In genomic region chr11:43359432-43359818, GRCh38 we compare ENCODE assay signal across 8 cellular contexts. TPM values are rescaled to one million over a fixed set of nuclear protein-coding genes. Genes with fewer than 3 reads are reported as not detected.
DNase-seq lines count a peak whose midpoint lies in the region; ATAC-seq and TF ChIP-seq lines count a peak whose summit lies in the region.

No MANE protein-coding gene starts in this region.

- H3K4me3 ChIP-seq in OCI-LY7 (ENCODE audit: low read depth, low read length, poor library complexity, severe bottlenecking): peak overlapping the region; percentile 89
- H3K4me3 ChIP-seq in left lung: peak overlapping the region; percentile 88 to 98
- H3K4me3 ChIP-seq in subcutaneous abdominal adipose tissue (ENCODE audit: low read depth in 1 of 5, low read length in 5 of 5): peak overlapping the region; percentile 89 to 95 (median 92)

- peak overlapping the region; percentile 87 for H2AFZ ChIP-seq in OCI-LY7 (ENCODE audit: low read length)

- H3K79me2 ChIP-seq in OCI-LY7 (ENCODE audit: insufficient read depth, low read depth, low read length): peaks cover 55% of the 10 kb centered on the region

- H3K4me2 ChIP-seq in OCI-LY7 (ENCODE audit: low read length): peak overlapping the region; percentile 87

- peak overlapping the region; percentile 97 to 98 for H3K4me3 Mint-ChIP-seq in CD14-positive monocyte

- H3K9me3 Mint-ChIP-seq in CD14-positive monocyte: peaks cover 0 to 3% (median 0%) of the 10 kb centered on the region in 7 donors

- H3K4me1 ChIP-seq in OCI-LY7 (ENCODE audit: insufficient read depth, low read length, poor library complexity, severe bottlenecking): peaks cover 22% of the 10 kb centered on the region
- H3K4me1 ChIP-seq in left lung: peaks cover 14 to 24% of the 10 kb centered on the region in 2 donors
- H3K4me1 ChIP-seq in subcutaneous abdominal adipose tissue (ENCODE audit: control insufficient read depth in 5 of 5, insufficient read depth in 5 of 5, low read length in 5 of 5): peaks cover 5 to 32% (median 25%) of the 10 kb centered on the region in 5 donors

- peak; percentile 51 for ATAC-seq in GM18867 (IDR thresholded peaks at IDR 0.05; ENCODE audit: unreplicated experiment)
- peak; percentile 60 for ATAC-seq in HG03025 (IDR thresholded peaks at IDR 0.05; ENCODE audit: low FRiP score, unreplicated experiment)
- peak; percentile 45 for ATAC-seq in left lung

- no peaks in the 10 kb centered on the region for H3K9me2 ChIP-seq in OCI-LY7 (ENCODE audit: insufficient read depth, low read length)

- H3K36me3 ChIP-seq in OCI-LY7 (ENCODE audit: insufficient read depth, low read length): peaks cover 26% of the 10 kb centered on the region
- H3K36me3 ChIP-seq in left lung: no peaks in the 10 kb centered on the region
- peaks cover 0 to 5% (median 5%) of the 10 kb centered on the region in 5 donors for H3K36me3 ChIP-seq in subcutaneous abdominal adipose tissue (ENCODE audit: control insufficient read depth in 5 of 5, insufficient read depth in 5 of 5, low read length in 5 of 5)

- peak overlapping the region; percentile 89 to 97 (median 96) for H3K27ac Mint-ChIP-seq in CD14-positive monocyte

- DNase-seq in CD14-positive monocyte (ENCODE audit: low spot score) (no peak), OCI-LY7 (ENCODE audit: low spot score) (peak; percentile 63), cerebellar cortex (ENCODE audit: low spot score) (peak; percentile 30), left lung (no peak)
- DNase-seq in activated CD8-positive, alpha-beta memory T cell treated with anti-CD3 and anti-CD28 coated beads for 24 hours: no peak

- peaks cover 0 to 1% (median 0%) of the 10 kb centered on the region in 3 donors for H3K27me3 Mint-ChIP-seq in CD14-positive monocyte (ENCODE audit: low read depth in 3 of 3)

- H3K9ac ChIP-seq in subcutaneous abdominal adipose tissue (ENCODE audit: low read length in 5 of 5): peak overlapping the region; percentile 74 to 97 (median 95)

- intact Hi-C loops in CD14-positive monocyte (cut with micrococcal nuclease) (loop anchor here in 1 of 2 donors (10.0 kb wide), 1 partner anchor 315 kb away; no protein-coding TSS in a partner anchor), OCI-LY7 (cut with micrococcal nuclease; ENCODE audit: unreplicated experiment) (loop anchor here (1.0 to 2.0 kb wide), 2 partner anchors 47 to 323 kb away; no protein-coding TSS in a partner anchor), left lung (cut with DNase I) (no loop called here)

- H3K9me3 ChIP-seq in OCI-LY7 (ENCODE audit: low read length): peaks cover 4% of the 10 kb centered on the region; the same call in 1 of the 2 replicates
- H3K9me3 ChIP-seq in left lung: no peaks in the 10 kb centered on the region
- H3K9me3 ChIP-seq in subcutaneous abdominal adipose tissue (ENCODE audit: control insufficient read depth in 5 of 5, low read length in 5 of 5): no peaks in the 10 kb centered on the region

- peak overlapping the region; percentile 75 for H3K27ac ChIP-seq in OCI-LY7 (ENCODE audit: low read depth, low read length, poor library complexity, severe bottlenecking)
- H3K27ac ChIP-seq in left lung: peak overlapping the region; percentile 84 to 96
- H3K27ac ChIP-seq in subcutaneous abdominal adipose tissue (ENCODE audit: low read depth, low read length): peak overlapping the region; percentile 91

- no peaks in the 10 kb centered on the region for H3K27me3 ChIP-seq in left lung
- H3K27me3 ChIP-seq in subcutaneous abdominal adipose tissue (ENCODE audit: control insufficient read depth in 5 of 5, insufficient read depth in 4 of 5, low read length in 5 of 5): no peaks in the 10 kb centered on the region

- CTCF ChIA-PET in OCI-LY7 (lab: Charles Lee; ENCODE audit: unreplicated experiment): no interaction called here

- peaks cover 35% of the 10 kb centered on the region for H3K4me1 Mint-ChIP-seq in CD14-positive monocyte

- no peak for TF ChIP-seq CTCF in CD14-positive monocyte (IDR thresholded peaks at IDR 0.05)
- peak; percentile 31 for TF ChIP-seq CTCF in OCI-LY7 (conservative IDR thresholded peaks at IDR 0.05; ENCODE audit: low read length)
- TF ChIP-seq CTCF in left lung (IDR thresholded peaks at IDR 0.05): no peak

- POLR2A ChIA-PET in OCI-LY7 (lab: Charles Lee): interaction anchor here (1.2 to 5.7 kb wide), 7 partner anchors 10 to 363 kb away, joined by 3 to 32 read pairs (median 8); partner anchors contain the start of gene API5

- H4K20me1 ChIP-seq in OCI-LY7 (ENCODE audit: insufficient read depth, low read length): peaks cover 5% of the 10 kb centered on the region; the same call in 1 of the 2 replicates

- H3K36me3 Mint-ChIP-seq in CD14-positive monocyte: peaks cover 4 to 9% of the 10 kb centered on the region in 2 donors

- BruUV-seq in OCI-LY7 (replicated peaks; lab: Mats Ljungman, UMichigan): no TSS peak

RNA-seq across cellular contexts. Expression of gene TTC17, which starts 0.7 kb away (rescaled TPM):
- 10 to 100 TPM; 34.7 to 40.8 TPM for polyA plus RNA-seq in CD14-positive monocyte
- 71.3 and 73.7 TPM in 2 replicates for total RNA-seq in OCI-LY7 (2014; rRNA removed; shearing (Covaris generic))
- total RNA-seq in OCI-LY7 (2022): 84.2 and 96.2 TPM in 2 replicates
- total RNA-seq in left lung: 10 to 100 TPM; 71.3 to 72.1 TPM

RNA-seq across cellular contexts. Expression of gene API5, which starts 47.6 kb away (rescaled TPM):
- polyA plus RNA-seq in CD14-positive monocyte: 10 to 100 TPM; 65.9 to 84.0 TPM
- total RNA-seq in OCI-LY7 (2014; rRNA removed; shearing (Covaris generic)): 71.1 and 98.0 TPM in 2 replicates
- total RNA-seq in OCI-LY7 (2022): 119 and 141 TPM in 2 replicates
- 10 to 100 TPM; 85.8 to 90.6 TPM for total RNA-seq in left lung

Comparison
In these comparisons a context has a peak if more than half of its experiments do, and no peak if none do; other contexts are left out.
1. DNase-seq: peak in OCI-LY7 (single experiment) and cerebellar cortex (single experiment); none in CD14-positive monocyte (single experiment), left lung (0 of 2) and activated CD8-positive, alpha-beta memory T cell treated with anti-CD3 and anti-CD28 coated beads for 24 hours (single experiment).
2. Peak in every context shown above with its lines, with median percentiles within 50 percentile points of each other: ATAC-seq, H3K27ac ChIP-seq and H3K4me3 ChIP-seq.